10 cellular contexts compared by ENCODE assay signal in genomic region chr15:78067328-78068241, GRCh38. TPM values are rescaled to one million over a fixed set of nuclear protein-coding genes. Genes with fewer than 3 reads are reported as not detected.
A peak's percentile ranks its signal among the peaks of the same experiment; 100 is the strongest.
DNase-seq lines count a peak whose midpoint lies in the region; ATAC-seq lines count a peak whose summit lies in the region.
"Had no signal": no experiment of that assay in that cellular context is flagged by ENCODE, and none has a peak within 500 bp of the region (broad histone marks: within the 10 kb centered on the region; RNA-seq: fewer than 3 reads in every experiment).

No MANE protein-coding gene starts in this region.

- DNase-seq in DMS79 treated with DMSO at 0.1 percent for 48 hours (lab: John Stamatoyannopoulos, UW) (peak; percentile 4), DMS79 (lab: John Stamatoyannopoulos, UW) (no peak), NCI-H82 (lab: John Stamatoyannopoulos, UW) (peak; percentile 85), sciatic nerve (ENCODE audit: low spot score) (no peak), Ammon's horn (ENCODE audit: low spot score) (no peak)
- DNase-seq: activated gamma-delta T cell treated with Interleukin-2 at 50 U/mL for 16 hours had no signal

- intact Hi-C loops in sciatic nerve (cut with DNase I): no loop called here

- no peaks in the 10 kb centered on the region for H3K9me3 ChIP-seq in duodenal mucosa (ENCODE audit: control insufficient read depth in 1 of 2, low read length in 2 of 2)
- H3K9me3 ChIP-seq in skeletal muscle tissue (ENCODE audit: control insufficient read depth in 3 of 3, low read length in 3 of 3): no peaks in the 10 kb centered on the region

- H3K9ac ChIP-seq in duodenal mucosa (ENCODE audit: low read depth in 1 of 2, low read length in 2 of 2) (no peak overlapping the region), skeletal muscle tissue (ENCODE audit: low read depth in 1 of 3, low read length in 3 of 3) (peak overlapping the region in 2 of 3 donors; percentile 1 to 46)

- ATAC-seq in sciatic nerve: no peak
- no peak for ATAC-seq in GM18861 (IDR thresholded peaks at IDR 0.05; ENCODE audit: unreplicated experiment)

- H3K4me1 ChIP-seq in duodenal mucosa (ENCODE audit: control insufficient read depth in 1 of 2, insufficient read depth in 2 of 2, low read length in 2 of 2) (peaks cover 89 to 94% of the 10 kb centered on the region in 2 donors), skeletal muscle tissue (ENCODE audit: control insufficient read depth in 3 of 3, insufficient read depth in 3 of 3, low read length in 3 of 3) (peaks cover 69 to 91% (median 81%) of the 10 kb centered on the region in 3 donors)

- H3K27ac ChIP-seq in duodenal mucosa (ENCODE audit: low read depth, low read length) (peak overlapping the region; percentile 1), skeletal muscle tissue (ENCODE audit: low read depth, low read length) (peak overlapping the region; percentile 78)

- H3K27me3 ChIP-seq in duodenal mucosa (ENCODE audit: control insufficient read depth in 1 of 2, insufficient read depth in 2 of 2, low read length in 2 of 2): no peaks in the 10 kb centered on the region
- no peaks in the 10 kb centered on the region for H3K27me3 ChIP-seq in skeletal muscle tissue (ENCODE audit: control insufficient read depth in 3 of 3, insufficient read depth in 3 of 3, low read length in 3 of 3)

- H3K36me3 ChIP-seq in duodenal mucosa (ENCODE audit: control insufficient read depth in 1 of 2, insufficient read depth in 2 of 2, low read length in 2 of 2): no peaks in the 10 kb centered on the region
- no peaks in the 10 kb centered on the region for H3K36me3 ChIP-seq in skeletal muscle tissue (ENCODE audit: control insufficient read depth in 3 of 3, insufficient read depth in 3 of 3, low read length in 3 of 3)

- H3K4me3 ChIP-seq in duodenal mucosa (ENCODE audit: low read depth in 1 of 2, low read length in 2 of 2) (peak overlapping the region in 1 of 2 donors; percentile 9), skeletal muscle tissue (ENCODE audit: low read length in 3 of 3) (peak overlapping the region; percentile 15 to 20 (median 16))
- H3K4me3 ChIP-seq: lung had no signal

RNA-seq across cellular contexts. Expression of gene TBC1D2B, which starts 9.9 kb away (rescaled TPM):
- total RNA-seq in skeletal muscle tissue (30.3 TPM), sciatic nerve (103 TPM)

RNA-seq across cellular contexts. Expression of gene SH2D7, which starts 24.8 kb away (rescaled TPM):
- total RNA-seq in skeletal muscle tissue (not detected), sciatic nerve (not detected)

Comparison
In these comparisons a context has a peak if more than half of its experiments do, and no peak if none do; other contexts are left out.
1. DNase-seq: peak in DMS79 treated with DMSO at 0.1 percent for 48 hours (single experiment) and NCI-H82 (single experiment); none in DMS79 (single experiment), sciatic nerve (single experiment) and Ammon's horn (single experiment).
2. H3K9ac ChIP-seq: peak in skeletal muscle tissue (2 of 3); none in duodenal mucosa (0 of 2).